31 cellular contexts compared by ENCODE assay signal in the genomic region with DNA sequence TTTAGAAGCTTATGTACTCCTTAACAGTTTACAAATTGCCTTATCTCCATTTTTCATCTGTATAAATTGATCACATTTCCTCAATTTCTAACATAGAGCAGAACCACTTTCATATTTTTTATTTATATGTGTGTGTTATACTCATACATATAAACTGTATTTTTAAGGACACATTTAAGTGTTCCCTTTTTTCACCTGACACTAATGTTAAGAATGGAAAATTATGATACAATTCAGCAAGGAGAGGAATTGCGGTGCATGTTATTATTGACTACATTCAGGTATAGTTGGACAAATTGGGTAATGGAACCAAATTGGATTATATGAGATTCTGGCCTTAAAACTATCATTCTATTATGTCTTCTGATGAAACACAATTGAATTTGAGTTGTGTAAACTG.
"Had no signal": no experiment of that assay in that cellular context is flagged by ENCODE, and none has a peak within 500 bp of the region (broad histone marks: within the 10 kb centered on the region; RNA-seq: fewer than 3 reads in every experiment).

No MANE protein-coding gene starts in this region.

- H3K4me1 ChIP-seq: adrenal gland, ascending aorta, body of pancreas, breast epithelium had no signal

- H3K27ac ChIP-seq: adrenal gland, ascending aorta, body of pancreas, brain microvascular endothelial cell, breast epithelium, cardiac muscle cell had no signal

- H3K9me3 ChIP-seq: adrenal gland, ascending aorta, body of pancreas had no signal

- ATAC-seq: activated naive CD4-positive, alpha-beta T cell treated with anti-CD3 and anti-CD28 coated beads, Interleukin-2, amount 50 U/mL, for 72 hours; activated naive CD8-positive, alpha-beta T cell treated with anti-CD3 and anti-CD28 coated beads, Interleukin-2, amount 50 U/mL, for 24 hours; activated T-cell treated with anti-CD3 and anti-CD28 coated beads, Interleukin-2, amount 50 U/mL, for 4 hours; activated T-cell treated with anti-CD3 and anti-CD28 coated beads, Interleukin-2, amount 50 U/mL, for 72 hours; activated T-helper 17 cell treated with anti-CD3 and anti-CD28 coated beads, Interleukin-2, amount 50 U/mL, for 72 hours; body of pancreas had no signal

- DNase-seq: activated effector memory CD4-positive, alpha-beta T cell treated with anti-CD3 and anti-CD28 coated beads, Interleukin-2, amount 50 U/mL, for 16 hours; activated effector memory CD4-positive, alpha-beta T cell treated with Interleukin-2 at 50 U/mL for 16 hours; activated gamma-delta T cell; activated gamma-delta T cell treated with Interleukin-2 at 50 U/mL for 16 hours; activated naive CD4-positive, alpha-beta T cell; activated naive CD4-positive, alpha-beta T cell treated with anti-CD3 and anti-CD28 coated beads for 36 hours; activated naive CD4-positive, alpha-beta T cell treated with anti-CD3 and anti-CD28 coated beads, Interleukin-2, amount 10 ng/mL, durations not matched to agents 7 days and 5 days; activated naive CD4-positive, alpha-beta T cell treated with anti-CD3 and anti-CD28 coated beads, Interleukin-2, amount 50 U/mL, for 16 hours; activated naive CD4-positive, alpha-beta T cell treated with Interleukin-2 at 50 U/mL for 16 hours; activated naive CD8-positive, alpha-beta T cell treated with anti-CD3 and anti-CD28 coated beads for 36 hours; activated naive CD8-positive, alpha-beta T cell treated with anti-CD3 and anti-CD28 coated beads, Interleukin-2, amount 10 ng/mL, durations not matched to agents 7 days and 5 days; activated naive CD8-positive, alpha-beta T cell treated with anti-CD3 and anti-CD28 coated beads, Interleukin-2, amount 50 U/mL, for 24 hours; activated T-cell treated with anti-CD3 and anti-CD28 coated beads, Interleukin-2, amount 50 U/mL, for 24 hours; activated T-cell treated with anti-CD3 and anti-CD28 coated beads, Interleukin-2, amount 50 U/mL, for 4 hours; activated T-cell treated with anti-CD3 and anti-CD28 coated beads, Interleukin-2, amount 50 U/mL, for 48 hours; activated T-cell treated with anti-CD3 and anti-CD28 coated beads, Interleukin-2, amount 50 U/mL, for 72 hours; adrenal gland; amniotic stem cell; amygdala; anterior cingulate cortex; aorta; body of pancreas; brain microvascular endothelial cell; caudate nucleus; central memory CD4-positive, alpha-beta T cell; cerebellar nuclear complex had no signal

- H3K36me3 ChIP-seq: adrenal gland, ascending aorta, brain microvascular endothelial cell, breast epithelium, cardiac muscle cell had no signal

- H3K4me3 ChIP-seq: adrenal gland, ascending aorta, body of pancreas, breast epithelium, cardiac muscle cell had no signal

- H3K27me3 ChIP-seq: adrenal gland, ascending aorta, body of pancreas, brain microvascular endothelial cell, breast epithelium, cardiac muscle cell had no signal
